ENCODE assay signal across 8 cellular contexts in the genomic region with DNA sequence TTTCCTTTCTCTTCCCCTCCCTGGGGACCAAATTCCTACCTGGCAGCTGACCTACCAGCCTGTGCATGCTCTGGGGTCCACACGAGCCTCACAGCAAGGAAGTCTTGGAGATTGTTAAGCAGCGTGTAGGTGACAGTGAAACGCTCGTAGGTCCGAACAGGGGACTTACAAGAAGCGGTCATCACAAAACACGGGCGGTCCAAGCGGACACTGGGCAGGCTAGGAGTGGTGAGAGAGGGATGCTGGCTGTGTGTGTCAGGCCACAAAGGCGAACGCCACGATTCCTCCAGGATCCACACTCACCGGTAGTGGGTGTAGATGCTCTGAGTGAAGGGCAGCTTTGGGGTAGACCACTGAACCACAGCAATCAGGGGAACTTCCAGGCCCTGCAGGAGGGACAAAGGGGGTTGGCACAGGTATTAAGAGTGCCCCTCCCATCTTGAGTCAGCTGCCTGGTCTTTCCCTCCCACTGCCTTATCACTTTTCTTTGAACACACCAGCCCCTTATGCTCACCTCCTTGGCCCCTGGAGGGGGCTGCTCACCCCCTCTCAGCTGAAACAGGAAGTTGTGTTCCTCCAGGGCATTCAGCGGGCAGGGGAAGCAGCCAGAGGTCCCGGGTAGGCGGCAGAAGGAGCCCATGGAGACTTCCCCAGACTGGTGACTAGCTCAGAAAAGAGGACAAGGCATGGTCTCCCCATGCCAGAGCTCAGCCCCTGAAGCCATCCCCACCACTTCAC. TPM values are rescaled to one million over a fixed set of nuclear protein-coding genes. Genes with fewer than 3 reads are reported as not detected.
DNase-seq lines count a peak whose midpoint lies in the region; ATAC-seq and TF ChIP-seq lines count a peak whose summit lies in the region.

No MANE protein-coding gene starts in this region.

- 0 out of 2 replicates have a peak overlapping the region, but pooled peaks have one; percentile 81 for H3K4me3 ChIP-seq in HUES48 (ENCODE audit: low read depth, low read length)
- peak overlapping the region; percentile 90 for H3K4me3 ChIP-seq in lower lobe of right lung

- H3K9me3 ChIP-seq in HUES48 (ENCODE audit: control insufficient read depth, insufficient read depth, low read length) (no peaks in the 10 kb centered on the region), lower lobe of right lung (no peaks in the 10 kb centered on the region)

- peaks cover 13% of the 10 kb centered on the region for H3K4me1 ChIP-seq in HUES48 (ENCODE audit: control insufficient read depth, insufficient read depth, low read length)
- peaks cover 55% of the 10 kb centered on the region for H3K4me1 ChIP-seq in lower lobe of right lung

- H3K9ac ChIP-seq in HUES48 (ENCODE audit: low read depth, low read length) = no peak overlapping the region

- peak overlapping the region; percentile 84 for H3K27ac ChIP-seq in HUES48 (ENCODE audit: low read depth, low read length)
- H3K27ac ChIP-seq in lower lobe of right lung = no peak overlapping the region

- peaks cover 53% of the 10 kb centered on the region for H3K36me3 ChIP-seq in HUES48 (ENCODE audit: control insufficient read depth, insufficient read depth, low read length)
- peaks cover 45% of the 10 kb centered on the region for H3K36me3 ChIP-seq in lower lobe of right lung

- peak overlapping the region; percentile 86 for H3K27ac Mint-ChIP-seq in activated T-helper 17 cell treated with anti-CD3 and anti-CD28 coated beads, Interleukin-2, amount 50 U/mL, for 72 hours

- H3K4me3 Mint-ChIP-seq in activated T-helper 17 cell treated with anti-CD3 and anti-CD28 coated beads, Interleukin-2, amount 50 U/mL, for 72 hours = peak overlapping the region; percentile 82

- peaks cover 60% of the 10 kb centered on the region for H3K36me3 Mint-ChIP-seq in activated T-helper 17 cell treated with anti-CD3 and anti-CD28 coated beads, Interleukin-2, amount 50 U/mL, for 72 hours (ENCODE audit: low read depth)

- peak; percentile 7 for DNase-seq in AG20443 (ENCODE audit: low spot score)
- DNase-seq in lower lobe of right lung = no peak
- no peak for DNase-seq in NCI-H146 treated with DMSO at 0.1 percent for 48 hours (lab: John Stamatoyannopoulos, UW; ENCODE audit: unreplicated experiment)
- no peak for DNase-seq in NCI-H128 (lab: John Stamatoyannopoulos, UW; ENCODE audit: unreplicated experiment)
- DNase-seq in stimulated activated CD4-positive, alpha-beta T cell treated with anti-CD3 and anti-CD28 coated beads, Interleukin-15, amount 100 ng/mL, for 24 hours = no peak

- H3K27me3 ChIP-seq in HUES48 (ENCODE audit: control insufficient read depth, insufficient read depth, low read length) (no peaks in the 10 kb centered on the region), lower lobe of right lung (ENCODE audit: low read depth) (no peaks in the 10 kb centered on the region)

- H3K9me3 Mint-ChIP-seq in activated T-helper 17 cell treated with anti-CD3 and anti-CD28 coated beads, Interleukin-2, amount 50 U/mL, for 72 hours = no peaks in the 10 kb centered on the region

- ATAC-seq in activated T-helper 17 cell treated with anti-CD3 and anti-CD28 coated beads, Interleukin-2, amount 50 U/mL, for 72 hours (replicated peaks) = no peak
- ATAC-seq in lower lobe of right lung = no peak
- no peak for ATAC-seq in GM21717 (IDR thresholded peaks at IDR 0.05; ENCODE audit: unreplicated experiment)

- intact Hi-C loops in lower lobe of right lung (cut with DNase I) = no loop called here

- peaks cover 14% of the 10 kb centered on the region for H3K4me1 Mint-ChIP-seq in activated T-helper 17 cell treated with anti-CD3 and anti-CD28 coated beads, Interleukin-2, amount 50 U/mL, for 72 hours

- TF ChIP-seq CTCF in lower lobe of right lung (IDR thresholded peaks at IDR 0.05) = no peak

- H3K27me3 Mint-ChIP-seq in activated T-helper 17 cell treated with anti-CD3 and anti-CD28 coated beads, Interleukin-2, amount 50 U/mL, for 72 hours = no peaks in the 10 kb centered on the region

RNA-seq across cellular contexts. Expression of gene TRAPPC14, which starts 2.0 kb away (rescaled TPM):
- total RNA-seq in activated T-helper 17 cell treated with anti-CD3 and anti-CD28 coated beads, Interleukin-2, amount 50 U/mL, for 72 hours = 10 to 100 TPM; 15.4 to 22.1 TPM
- total RNA-seq in lower lobe of right lung = 24.3 TPM

RNA-seq across cellular contexts. Expression of gene LAMTOR4, which starts 7.8 kb away (rescaled TPM):
- 100 to 1,000 TPM; 129 to 132 TPM for total RNA-seq in activated T-helper 17 cell treated with anti-CD3 and anti-CD28 coated beads, Interleukin-2, amount 50 U/mL, for 72 hours
- 131 TPM for total RNA-seq in lower lobe of right lung

RNA-seq across cellular contexts. Expression of gene GAL3ST4, which starts 11.9 kb away (rescaled TPM):
- 1 to 10 TPM; 1.1 to 3.9 TPM for total RNA-seq in activated T-helper 17 cell treated with anti-CD3 and anti-CD28 coated beads, Interleukin-2, amount 50 U/mL, for 72 hours
- 5.3 TPM for total RNA-seq in lower lobe of right lung

RNA-seq across cellular contexts. Expression of gene GPC2, which starts 20.7 kb away (rescaled TPM):
- 1 to 10 TPM; 2.8 to 4.9 TPM for total RNA-seq in activated T-helper 17 cell treated with anti-CD3 and anti-CD28 coated beads, Interleukin-2, amount 50 U/mL, for 72 hours
- 0.77 TPM for total RNA-seq in lower lobe of right lung

RNA-seq across cellular contexts. Expression of gene STAG3, which starts 21.2 kb away (rescaled TPM):
- 10 to 100 TPM in 1 of 2 donors, 1 to 10 TPM in 1; 7.8 to 22.1 TPM for total RNA-seq in activated T-helper 17 cell treated with anti-CD3 and anti-CD28 coated beads, Interleukin-2, amount 50 U/mL, for 72 hours
- total RNA-seq in lower lobe of right lung = 4.1 TPM
